Comparison of ENCODE assay signal across 1 cellular context in genomic region chrX:40539214-40540142, GRCh38.
TF ChIP-seq lines count a peak whose summit lies in the region.

No MANE protein-coding gene starts in this region.

TF ChIP-seq in H1, 55 proteins besides CTCF, POLR2A, EP300 and RAD21 (continued from another document):
- TF ChIP-seq BACH1 (IDR thresholded peaks at IDR 0.05; ENCODE audit: low read length) (no peak), RFX5 (IDR thresholded peaks at IDR 0.05; ENCODE audit: borderline replicate concordance, low read depth, low read length) (no peak), MAX (IDR thresholded peaks at IDR 0.05) (no peak), CBX8 (IDR thresholded peaks at IDR 0.05; ENCODE audit: borderline replicate concordance, low read depth, low read length) (no peak), KDM4A (IDR thresholded peaks at IDR 0.05; ENCODE audit: low read depth, low read length, severe bottlenecking) (no peak), YY1 (IDR thresholded peaks at IDR 0.05; ENCODE audit: low read depth, low read length) (no peak), HDAC2 (IDR thresholded peaks at IDR 0.05; ENCODE audit: borderline replicate concordance in 1 of 2, low read depth in 2 of 2, low read length in 2 of 2) (no peak), SP4 (IDR thresholded peaks at IDR 0.05; ENCODE audit: low read length) (no peak), CHD2 (IDR thresholded peaks at IDR 0.05; ENCODE audit: low read length) (no peak), EGR1 (IDR thresholded peaks at IDR 0.05; ENCODE audit: borderline replicate concordance, low read depth, low read length) (no peak), CEBPB (IDR thresholded peaks at IDR 0.05; ENCODE audit: low read depth, low read length) (no peak), FOSL1 (IDR thresholded peaks at IDR 0.05; ENCODE audit: insufficient read depth, low read depth, low read length) (no peak), CREB1 (IDR thresholded peaks at IDR 0.05) (no peak), E2F6 (IDR thresholded peaks at IDR 0.05) (no peak), POU5F1 (IDR thresholded peaks at IDR 0.05; ENCODE audit: low read depth, low read length) (no peak), SP1 (IDR thresholded peaks at IDR 0.05; ENCODE audit: low read depth, low read length) (no peak), KDM1A (IDR thresholded peaks at IDR 0.05; ENCODE audit: borderline replicate concordance, low read length) (no peak)
